ENCODE assay signal across 9 cellular contexts in genomic region chr3:172104471-172105072, GRCh38.
DNase-seq lines count a peak whose midpoint lies in the region; ATAC-seq, FAIRE-seq and TF ChIP-seq lines count a peak whose summit lies in the region.
"Had no signal": no experiment of that assay in that cellular context is flagged by ENCODE, and none has a peak within 500 bp of the region (broad histone marks: within the 10 kb centered on the region; RNA-seq: fewer than 3 reads in every experiment).

No MANE protein-coding gene starts in this region.

- no peak for ATAC-seq in natural killer cell

- CTCF ChIA-PET in activated naive CD4-positive, alpha-beta T cell treated with anti-CD3 and anti-CD28 coated beads, Interleukin-2, amount 10 ng/mL, durations not matched to agents 7 days and 5 days (lab: Charles Lee) = no interaction called here

- DNase-seq in ELF-1 (ENCODE audit: low read depth, low spot score) (peak; percentile 43), NCI-H2029 treated with DMSO at 0.1 percent for 48 hours (lab: John Stamatoyannopoulos, UW) (peak; percentile 89), ecto neural progenitor cell (ENCODE audit: low spot score) (peak; percentile 61), natural killer cell (no peak), D721Med (ENCODE audit: insufficient read length, low spot score) (no peak), cerebellar nuclear complex (lab: John Stamatoyannopoulos, UW) (no peak), retina (no peak)
- no peak for DNase-seq in activated naive CD4-positive, alpha-beta T cell treated with anti-CD3 and anti-CD28 coated beads, Interleukin-2, amount 10 ng/mL, durations not matched to agents 7 days and 5 days

- peak overlapping the region; percentile 67 to 98 for H3K27ac Mint-ChIP-seq in natural killer cell
- no peak overlapping the region for H3K27ac Mint-ChIP-seq in activated naive CD4-positive, alpha-beta T cell treated with anti-CD3 and anti-CD28 coated beads, Interleukin-2, amount 10 ng/mL, durations not matched to agents 7 days and 5 days

- peaks cover 78 to 80% of the 10 kb centered on the region in 2 donors for H3K4me1 Mint-ChIP-seq in natural killer cell
- H3K4me1 Mint-ChIP-seq in activated naive CD4-positive, alpha-beta T cell treated with anti-CD3 and anti-CD28 coated beads, Interleukin-2, amount 10 ng/mL, durations not matched to agents 7 days and 5 days = peaks cover 75% of the 10 kb centered on the region

- no peak for TF ChIP-seq CTCF in natural killer cell (IDR thresholded peaks at IDR 0.05)
- no peak for TF ChIP-seq CTCF in D721Med (IDR thresholded peaks at IDR 0.05; ENCODE audit: insufficient read depth, missing control alignments)

- no peaks in the 10 kb centered on the region for H3K36me3 Mint-ChIP-seq in natural killer cell
- H3K36me3 Mint-ChIP-seq in activated naive CD4-positive, alpha-beta T cell treated with anti-CD3 and anti-CD28 coated beads, Interleukin-2, amount 10 ng/mL, durations not matched to agents 7 days and 5 days = peaks cover 11% of the 10 kb centered on the region

- intact Hi-C loops in natural killer cell (cut with micrococcal nuclease) = loop anchor here (5.0 to 10.0 kb wide), 3 partner anchors 43 to 183 kb away; no protein-coding TSS in a partner anchor

- H3K4me3 Mint-ChIP-seq in natural killer cell = peak overlapping the region; percentile 35
- no peak overlapping the region for H3K4me3 Mint-ChIP-seq in activated naive CD4-positive, alpha-beta T cell treated with anti-CD3 and anti-CD28 coated beads, Interleukin-2, amount 10 ng/mL, durations not matched to agents 7 days and 5 days

- no peak for FAIRE-seq in D721Med (lab: Jason Lieb, UNC)
- FAIRE-seq: frontal cortex had no signal

- H3K9me3 Mint-ChIP-seq in natural killer cell = no peaks in the 10 kb centered on the region
- H3K9me3 Mint-ChIP-seq in activated naive CD4-positive, alpha-beta T cell treated with anti-CD3 and anti-CD28 coated beads, Interleukin-2, amount 10 ng/mL, durations not matched to agents 7 days and 5 days = no peaks in the 10 kb centered on the region

- H3K27me3 Mint-ChIP-seq in natural killer cell (ENCODE audit: low read depth in 2 of 2) = peaks cover 0 to 3% of the 10 kb centered on the region in 2 donors
- peaks cover 5% of the 10 kb centered on the region for H3K27me3 Mint-ChIP-seq in activated naive CD4-positive, alpha-beta T cell treated with anti-CD3 and anti-CD28 coated beads, Interleukin-2, amount 10 ng/mL, durations not matched to agents 7 days and 5 days

Comparison
In these comparisons a context has a peak if more than half of its experiments do, and no peak if none do; other contexts are left out.
1. DNase-seq: peak in ELF-1 (single experiment), NCI-H2029 treated with DMSO at 0.1 percent for 48 hours (single experiment) and ecto neural progenitor cell (single experiment); none in natural killer cell (single experiment), D721Med (single experiment), activated naive CD4-positive, alpha-beta T cell treated with anti-CD3 and anti-CD28 coated beads, Interleukin-2, amount 10 ng/mL, durations not matched to agents 7 days and 5 days (single experiment), cerebellar nuclear complex (0 of 2) and retina (single experiment).